6 cellular contexts compared by ENCODE assay signal in the genomic region with DNA sequence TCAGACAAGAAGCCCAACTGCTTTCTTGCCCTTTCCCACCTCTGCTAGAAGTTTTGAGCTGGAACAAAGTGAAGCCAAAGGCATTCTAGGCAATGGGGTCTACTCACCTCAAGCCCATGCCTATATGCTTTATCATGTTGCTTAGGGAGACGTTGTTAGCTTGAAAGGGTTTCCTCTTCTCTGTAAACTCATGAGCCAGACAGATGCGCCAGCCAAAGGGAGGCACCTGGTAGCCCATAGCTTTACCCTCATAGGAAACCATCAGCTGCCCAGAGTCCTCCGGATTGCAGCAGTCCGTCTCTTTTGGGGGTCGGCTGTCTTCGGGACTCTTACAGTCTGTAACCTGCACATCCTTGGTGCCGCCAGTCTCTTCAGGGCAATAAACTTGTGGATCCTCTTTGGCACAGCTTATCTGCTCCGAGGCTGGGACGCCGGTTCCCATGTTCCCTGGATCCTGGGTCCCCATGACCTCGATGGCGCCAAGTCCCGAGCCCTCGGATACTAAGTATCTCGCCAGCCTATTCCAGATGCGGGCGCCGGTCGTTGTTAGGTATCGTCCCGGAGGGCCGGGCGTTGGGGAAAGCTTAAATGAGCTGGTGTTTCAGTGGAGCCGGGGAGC. TPM values are rescaled to one million over a fixed set of nuclear protein-coding genes. Genes with fewer than 3 reads are reported as not detected.
A peak's percentile ranks its signal among the peaks of the same experiment; 100 is the strongest.
DNase-seq lines count a peak whose midpoint lies in the region; ATAC-seq lines count a peak whose summit lies in the region.

No MANE protein-coding gene starts in this region.

- no peak for DNase-seq in activated T-cell treated with anti-CD3 and anti-CD28 coated beads, Interleukin-2, amount 50 U/mL, for 72 hours
- no peak for DNase-seq in activated T-cell treated with anti-CD3 and anti-CD28 coated beads, Interleukin-2, amount 50 U/mL, for 1 hour
- DNase-seq in effector memory CD8-positive, alpha-beta T cell: peak in 1 of 3 experiments; percentile 11
- DNase-seq in skeletal muscle cell (ENCODE audit: low read depth): no peak
- no peak for DNase-seq in effector CD4-positive, alpha-beta T cell

- H3K27ac Mint-ChIP-seq in activated T-cell treated with anti-CD3 and anti-CD28 coated beads, Interleukin-2, amount 50 U/mL, for 72 hours: peak overlapping the region; percentile 63
- H3K27ac Mint-ChIP-seq in effector memory CD8-positive, alpha-beta T cell: peak overlapping the region; percentile 67 to 94

- H3K4me3 ChIP-seq in skeletal muscle cell (ENCODE audit: low read depth, low read length): peak overlapping the region; percentile 92

- H3K4me3 Mint-ChIP-seq in activated T-cell treated with anti-CD3 and anti-CD28 coated beads, Interleukin-2, amount 50 U/mL, for 72 hours: peak overlapping the region; percentile 91 to 93
- H3K4me3 Mint-ChIP-seq in effector memory CD8-positive, alpha-beta T cell: peak overlapping the region; percentile 96 to 98

- H3K36me3 Mint-ChIP-seq in activated T-cell treated with anti-CD3 and anti-CD28 coated beads, Interleukin-2, amount 50 U/mL, for 72 hours (ENCODE audit: insufficient read depth in 2 of 2): peaks cover 2 to 7% of the 10 kb centered on the region in 2 donors
- H3K36me3 Mint-ChIP-seq in effector memory CD8-positive, alpha-beta T cell (ENCODE audit: insufficient read depth): peaks cover 28% of the 10 kb centered on the region

- no peaks in the 10 kb centered on the region for H3K9me3 Mint-ChIP-seq in activated T-cell treated with anti-CD3 and anti-CD28 coated beads, Interleukin-2, amount 50 U/mL, for 72 hours
- H3K9me3 Mint-ChIP-seq in effector memory CD8-positive, alpha-beta T cell: no peaks in the 10 kb centered on the region

- H3K27me3 Mint-ChIP-seq in activated T-cell treated with anti-CD3 and anti-CD28 coated beads, Interleukin-2, amount 50 U/mL, for 72 hours (ENCODE audit: low read depth): no peaks in the 10 kb centered on the region
- no peaks in the 10 kb centered on the region for H3K27me3 Mint-ChIP-seq in effector memory CD8-positive, alpha-beta T cell

- ATAC-seq in activated T-cell treated with anti-CD3 and anti-CD28 coated beads, Interleukin-2, amount 50 U/mL, for 72 hours (replicated peaks in 1 of 2): no peak
- ATAC-seq in effector memory CD8-positive, alpha-beta T cell (replicated peaks): peak; percentile 11
- ATAC-seq in HG02852 (IDR thresholded peaks at IDR 0.05; ENCODE audit: unreplicated experiment): no peak

- H3K4me1 Mint-ChIP-seq in activated T-cell treated with anti-CD3 and anti-CD28 coated beads, Interleukin-2, amount 50 U/mL, for 72 hours (ENCODE audit: low read depth): peaks cover 56% of the 10 kb centered on the region
- peaks cover 43 to 54% of the 10 kb centered on the region in 2 donors for H3K4me1 Mint-ChIP-seq in effector memory CD8-positive, alpha-beta T cell (ENCODE audit: low read depth in 2 of 2)

RNA-seq across cellular contexts. Expression of gene GBA2, which starts 0.7 kb away (rescaled TPM):
- total RNA-seq in activated T-cell treated with anti-CD3 and anti-CD28 coated beads, Interleukin-2, amount 50 U/mL, for 72 hours: 10 to 100 TPM; 37.7 to 38.4 TPM

RNA-seq across cellular contexts. Expression of gene RGP1, which starts 0.7 kb away (rescaled TPM):
- 10 to 100 TPM; 32.5 TPM for total RNA-seq in activated T-cell treated with anti-CD3 and anti-CD28 coated beads, Interleukin-2, amount 50 U/mL, for 72 hours

RNA-seq across cellular contexts. Expression of gene MSMP, which starts 5.7 kb away (rescaled TPM):
- total RNA-seq in activated T-cell treated with anti-CD3 and anti-CD28 coated beads, Interleukin-2, amount 50 U/mL, for 72 hours: not detected

RNA-seq across cellular contexts. Expression of gene CREB3, which starts 15.9 kb away (rescaled TPM):
- 10 to 100 TPM; 30.7 to 33.1 TPM for total RNA-seq in activated T-cell treated with anti-CD3 and anti-CD28 coated beads, Interleukin-2, amount 50 U/mL, for 72 hours

RNA-seq across cellular contexts. Expression of gene TLN1, which starts 16.4 kb away (rescaled TPM):
- total RNA-seq in activated T-cell treated with anti-CD3 and anti-CD28 coated beads, Interleukin-2, amount 50 U/mL, for 72 hours: 100 to 1,000 TPM; 200 to 235 TPM
